ENCODE assay signal across 28 cellular contexts in genomic region chr7:94409561-94409960, GRCh38. TPM values are rescaled to one million over a fixed set of nuclear protein-coding genes. Genes with fewer than 3 reads are reported as not detected.
DNase-seq lines count a peak whose midpoint lies in the region; ATAC-seq and TF ChIP-seq lines count a peak whose summit lies in the region.
"Had no signal": no experiment of that assay in that cellular context is flagged by ENCODE, and none has a peak within 500 bp of the region (broad histone marks: within the 10 kb centered on the region; RNA-seq: fewer than 3 reads in every experiment).

No MANE protein-coding gene starts in this region.

- H3K4me3 ChIP-seq in ACC112 (ENCODE audit: low read depth, low read length) (0 out of 2 replicates have a peak overlapping the region, but pooled peaks have one; percentile 15), cardiac fibroblast (replicated peaks in 1 of 2; ENCODE audit: low read depth in 2 of 2, low read length in 2 of 2) (no peak overlapping the region), gastroesophageal sphincter (no peak overlapping the region), smooth muscle cell (no peak overlapping the region), HAP-1 (no peak overlapping the region)
- H3K4me3 ChIP-seq: upper lobe of left lung had no signal

- H3K4me3 Mint-ChIP-seq in stimulated activated effector memory CD8-positive, alpha-beta T cell treated with anti-CD3 and anti-CD28 coated beads, Interleukin-12 subunit alpha, Interleukin-12 subunit beta, amount 100 ng/mL, for 72 hours, result no peak overlapping the region
- H3K4me3 Mint-ChIP-seq: activated CD4-positive, alpha-beta T cell treated with anti-CD3 and anti-CD28 coated beads, Interleukin-2, amount 10 ng/mL, durations not matched to agents 24 days and 14 days; brain; CD4-positive, alpha-beta memory T cell; naive thymus-derived CD4-positive, alpha-beta T cell had no signal

- peaks cover 100% of the 10 kb centered on the region for H4K20me1 ChIP-seq in smooth muscle cell (ENCODE audit: low read depth)

- WGBS in gastroesophageal sphincter (ENCODE audit: low coverage in 1 of 2), 2 donors, result 62 to 63% methylated on average over 8 of the region's 8 CpGs
- WGBS in smooth muscle cell (ENCODE audit: low lambda C conversion rate), result 90% methylated on average over 8 of the region's 8 CpGs

- H3K79me2 ChIP-seq in ACC112 (ENCODE audit: control insufficient read depth, insufficient read depth, low read length, unreplicated experiment) (peaks cover 54% of the 10 kb centered on the region), smooth muscle cell (ENCODE audit: low read depth) (peaks cover 82% of the 10 kb centered on the region)

- H3K27ac ChIP-seq in ACC112 (ENCODE audit: low read depth, low read length) (peak overlapping the region; percentile 93), gastroesophageal sphincter (peak overlapping the region in 3 of 4 donors; percentile 57 to 94 (median 65)), smooth muscle cell (ENCODE audit: low read depth) (peak overlapping the region; percentile 99)
- H3K27ac ChIP-seq: upper lobe of left lung had no signal

- no peak for TF ChIP-seq POLR2A in gastroesophageal sphincter (IDR thresholded peaks at IDR 0.05)

- H3K9me3 ChIP-seq in gastroesophageal sphincter, result no peaks in the 10 kb centered on the region
- no peaks in the 10 kb centered on the region for H3K9me3 ChIP-seq in smooth muscle cell (replicated peaks; ENCODE audit: low read depth)
- H3K9me3 ChIP-seq in HAP-1, result no peaks in the 10 kb centered on the region
- H3K9me3 ChIP-seq: upper lobe of left lung had no signal

- H3K4me2 ChIP-seq in smooth muscle cell, result peak overlapping the region; percentile 97

- H3K36me3 ChIP-seq in ACC112 (ENCODE audit: insufficient read depth, low read length) (peaks cover 87% of the 10 kb centered on the region), gastroesophageal sphincter (peaks cover 40 to 98% of the 10 kb centered on the region in 2 donors), smooth muscle cell (ENCODE audit: low read depth) (peaks cover 74% of the 10 kb centered on the region), HAP-1 (replicated peaks) (no peaks in the 10 kb centered on the region)

- in situ Hi-C loops in HAP-1 (cut with MboI; ENCODE audit: low sequenced_read_pairs), result no loop called here

- DNase-seq in cardiac fibroblast (ENCODE audit: low read depth in 2 of 2) (peak; percentile 23 to 34), smooth muscle cell (lab: John Stamatoyannopoulos, UW; ENCODE audit: unreplicated experiment) (no peak), HAP-1 (ENCODE audit: low spot score in 2 of 2) (no peak), NCI-H2029 (lab: John Stamatoyannopoulos, UW) (no peak), NCI-H2107 treated with DMSO at 0.1 percent for 48 hours (lab: John Stamatoyannopoulos, UW; ENCODE audit: unreplicated experiment) (no peak)
- DNase-seq in stimulated activated effector memory CD8-positive, alpha-beta T cell treated with anti-CD3 and anti-CD28 coated beads, Interleukin-12 subunit alpha, Interleukin-12 subunit beta, amount 100 ng/mL, for 72 hours (ENCODE audit: low spot score in 2 of 2), result no peak
- DNase-seq: 8988T; activated CD4-positive, alpha-beta T cell treated with anti-CD3 and anti-CD28 coated beads, Interleukin-2, amount 10 ng/mL, durations not matched to agents 24 days and 14 days; activated T-cell treated with anti-CD3 and anti-CD28 coated beads, Interleukin-2, amount 50 U/mL, for 1 hour; AML-193; CD4-positive, alpha-beta memory T cell; effector CD8-positive, alpha-beta T cell; islet precursor cell; left ventricle myocardium superior; midbrain; naive thymus-derived CD4-positive, alpha-beta T cell; NCI-H1048; NCI-H187; NCI-H526; occipital lobe; SIG-M5; stimulated activated CD4-positive, alpha-beta T cell treated with anti-CD3 and anti-CD28 coated beads, Interleukin-2, amount 100 ng/mL, for 24 hours; SW 1271; T1000 had no signal

- no peak overlapping the region for H2AFZ ChIP-seq in ACC112 (ENCODE audit: low read length, unreplicated experiment)
- no peak overlapping the region for H2AFZ ChIP-seq in smooth muscle cell (ENCODE audit: low read depth)

- no peak for TF ChIP-seq CTCF in cardiac fibroblast (IDR thresholded peaks at IDR 0.05; ENCODE audit: low read depth, low read length)
- no peak for TF ChIP-seq CTCF in gastroesophageal sphincter (IDR thresholded peaks at IDR 0.05)
- no peak for TF ChIP-seq CTCF in smooth muscle cell (IDR thresholded peaks at IDR 0.05; ENCODE audit: borderline replicate concordance, insufficient read depth, poor library complexity, severe bottlenecking)

- H3K9ac ChIP-seq in smooth muscle cell (ENCODE audit: low read depth), result no peak overlapping the region

- H3K9me3 Mint-ChIP-seq in stimulated activated effector memory CD8-positive, alpha-beta T cell treated with anti-CD3 and anti-CD28 coated beads, Interleukin-12 subunit alpha, Interleukin-12 subunit beta, amount 100 ng/mL, for 72 hours, result no peaks in the 10 kb centered on the region
- H3K9me3 Mint-ChIP-seq: activated CD4-positive, alpha-beta T cell treated with anti-CD3 and anti-CD28 coated beads, Interleukin-2, amount 10 ng/mL, durations not matched to agents 24 days and 14 days; brain; CD4-positive, alpha-beta memory T cell; naive thymus-derived CD4-positive, alpha-beta T cell had no signal

- TF ChIP-seq EP300 in gastroesophageal sphincter (IDR thresholded peaks at IDR 0.05), result no peak

- ATAC-seq in gastroesophageal sphincter, result no peak
- no peak for ATAC-seq in stimulated activated effector memory CD8-positive, alpha-beta T cell treated with anti-CD3 and anti-CD28 coated beads, Interleukin-12 subunit alpha, Interleukin-12 subunit beta, amount 100 ng/mL, for 72 hours
- ATAC-seq: left ventricle myocardium superior; naive thymus-derived CD4-positive, alpha-beta T cell had no signal

- H3K4me1 ChIP-seq in ACC112 (ENCODE audit: control insufficient read depth, insufficient read depth, low read length, unreplicated experiment) (peaks cover 95% of the 10 kb centered on the region), gastroesophageal sphincter (peaks cover 2 to 83% (median 13%) of the 10 kb centered on the region in 3 donors), smooth muscle cell (ENCODE audit: low read depth) (peaks cover 29% of the 10 kb centered on the region), HAP-1 (no peaks in the 10 kb centered on the region)
- H3K4me1 ChIP-seq: upper lobe of left lung had no signal

- peaks cover 96% of the 10 kb centered on the region for H3F3A ChIP-seq in smooth muscle cell (ENCODE audit: low read depth)

- no peaks in the 10 kb centered on the region for H3K36me3 Mint-ChIP-seq in stimulated activated effector memory CD8-positive, alpha-beta T cell treated with anti-CD3 and anti-CD28 coated beads, Interleukin-12 subunit alpha, Interleukin-12 subunit beta, amount 100 ng/mL, for 72 hours
- H3K36me3 Mint-ChIP-seq: CD4-positive, alpha-beta memory T cell; naive thymus-derived CD4-positive, alpha-beta T cell had no signal

- H3K4me1 Mint-ChIP-seq in stimulated activated effector memory CD8-positive, alpha-beta T cell treated with anti-CD3 and anti-CD28 coated beads, Interleukin-12 subunit alpha, Interleukin-12 subunit beta, amount 100 ng/mL, for 72 hours, result no peaks in the 10 kb centered on the region
- H3K4me1 Mint-ChIP-seq: activated CD4-positive, alpha-beta T cell treated with anti-CD3 and anti-CD28 coated beads, Interleukin-2, amount 10 ng/mL, durations not matched to agents 24 days and 14 days; CD4-positive, alpha-beta memory T cell; naive thymus-derived CD4-positive, alpha-beta T cell had no signal

- no peak overlapping the region for H3K27ac Mint-ChIP-seq in stimulated activated effector memory CD8-positive, alpha-beta T cell treated with anti-CD3 and anti-CD28 coated beads, Interleukin-12 subunit alpha, Interleukin-12 subunit beta, amount 100 ng/mL, for 72 hours
- H3K27ac Mint-ChIP-seq: activated CD4-positive, alpha-beta T cell treated with anti-CD3 and anti-CD28 coated beads, Interleukin-2, amount 10 ng/mL, durations not matched to agents 24 days and 14 days; CD4-positive, alpha-beta memory T cell; naive thymus-derived CD4-positive, alpha-beta T cell had no signal

- H3K27me3 ChIP-seq in ACC112 (ENCODE audit: insufficient read depth, low read length) (no peaks in the 10 kb centered on the region), gastroesophageal sphincter (no peaks in the 10 kb centered on the region), smooth muscle cell (ENCODE audit: low read depth) (no peaks in the 10 kb centered on the region), HAP-1 (ENCODE audit: low read depth) (peaks cover 7% of the 10 kb centered on the region; the same call in 1 of the 2 replicates)
- H3K27me3 ChIP-seq: upper lobe of left lung had no signal

RNA-seq across cellular contexts. Expression of gene COL1A2, which starts 14.9 kb away (rescaled TPM):
- total RNA-seq in gastroesophageal sphincter (100 to 1,000 TPM; 203 to 686 (median 311) TPM), smooth muscle cell (4,221 and 4,749 TPM in 2 replicates)
- polyA plus RNA-seq in smooth muscle cell, result 7,069 and 10,006 TPM in 2 replicates
- total RNA-seq: CD4-positive, alpha-beta memory T cell had no signal
- polyA plus RNA-seq: CD4-positive, alpha-beta memory T cell; naive thymus-derived CD4-positive, alpha-beta T cell had no signal

Comparison
In these comparisons a context has a peak if more than half of its experiments do, and no peak if none do; other contexts are left out.
1. DNase-seq: peak in cardiac fibroblast (2 of 2); none in smooth muscle cell (single experiment), HAP-1 (0 of 2), NCI-H2029 (single experiment), NCI-H2107 treated with DMSO at 0.1 percent for 48 hours (single experiment) and stimulated activated effector memory CD8-positive, alpha-beta T cell treated with anti-CD3 and anti-CD28 coated beads, Interleukin-12 subunit alpha, Interleukin-12 subunit beta, amount 100 ng/mL, for 72 hours (0 of 2).
2. Peak in every context shown above with its lines, with median percentiles within 50 percentile points of each other: H3K27ac ChIP-seq.